9 cellular contexts compared by ENCODE assay signal in the genomic region with DNA sequence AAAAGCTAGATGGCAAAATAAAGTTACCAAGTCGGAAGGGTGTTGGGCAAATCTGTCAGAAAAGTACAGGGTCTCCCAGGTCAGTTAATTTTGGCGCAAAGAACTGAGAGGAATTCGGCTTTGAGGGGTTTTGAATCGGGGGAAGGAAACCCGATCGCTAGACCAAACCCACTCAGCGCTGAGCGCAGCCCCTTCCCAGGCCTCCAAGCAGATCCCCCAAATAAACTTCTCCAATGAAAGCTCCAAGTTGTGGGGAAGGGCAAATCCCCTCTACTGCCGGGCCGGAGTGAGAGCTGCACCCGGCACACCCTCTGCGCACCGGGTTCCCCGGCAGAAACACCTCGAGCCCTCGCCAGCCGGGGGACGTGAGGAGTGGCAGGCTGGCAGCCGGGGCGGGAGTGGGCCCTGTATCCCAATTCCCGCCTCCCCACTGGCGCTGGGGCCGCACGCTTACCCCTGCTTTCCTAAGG. TPM values are rescaled to one million over a fixed set of nuclear protein-coding genes. Genes with fewer than 3 reads are reported as not detected.
A peak's percentile ranks its signal among the peaks of the same experiment; 100 is the strongest.
DNase-seq lines count a peak whose midpoint lies in the region; ATAC-seq and TF ChIP-seq lines count a peak whose summit lies in the region.
"Had no signal": no experiment of that assay in that cellular context is flagged by ENCODE, and none has a peak within 500 bp of the region (broad histone marks: within the 10 kb centered on the region; RNA-seq: fewer than 3 reads in every experiment).

No MANE protein-coding gene starts in this region.

- DNase-seq in NCI-H524 (lab: John Stamatoyannopoulos, UW) (peak; percentile 14 to 56), NCI-H524 treated with DMSO at 0.1 percent for 48 hours (lab: John Stamatoyannopoulos, UW) (no peak), NCI-H82 (lab: John Stamatoyannopoulos, UW) (peak; percentile 76), MCF 10A (ENCODE audit: unreplicated experiment) (peak; percentile 46), lower leg skin (ENCODE audit: low spot score in 2 of 2) (peak in 1 of 2 donors; percentile 86), mesenteric fat pad (ENCODE audit: low spot score) (no peak)

- no TSS peak for BruUV-seq in MCF 10A (replicated peaks; lab: Mats Ljungman, UMichigan)

- no peaks in the 10 kb centered on the region for H3K27me3 Mint-ChIP-seq in MCF 10A (ENCODE audit: insufficient read depth, unreplicated experiment)

- no peak for TF ChIP-seq POLR2A in lower leg skin (IDR thresholded peaks at IDR 0.05)

- POLR2A ChIA-PET in MCF 10A (lab: Yijun Ruan, JAX), result interaction anchor here (0.6 to 1.1 kb wide), 4 partner anchors 12 to 57 kb away, joined by 3 to 5 read pairs (median 4); no protein-coding TSS in a partner anchor

- TF ChIP-seq CTCF in MCF 10A (IDR thresholded peaks at IDR 0.05; ENCODE audit: unreplicated experiment) (no peak), lower leg skin (IDR thresholded peaks at IDR 0.05) (no peak)

- peaks cover 42% of the 10 kb centered on the region for H3K4me1 Mint-ChIP-seq in MCF 10A (ENCODE audit: insufficient read depth, unreplicated experiment)

- no peaks in the 10 kb centered on the region for H3K36me3 ChIP-seq in subcutaneous abdominal adipose tissue (ENCODE audit: control insufficient read depth in 5 of 5, insufficient read depth in 5 of 5, low read length in 5 of 5)
- H3K36me3 ChIP-seq: adrenal gland had no signal

- H3K4me3 ChIP-seq in lower leg skin (ENCODE audit: low read depth, poor library complexity, severe bottlenecking) (peak overlapping the region; percentile 69), subcutaneous abdominal adipose tissue (ENCODE audit: low read depth in 1 of 5, low read length in 5 of 5) (peak overlapping the region in 4 of 5 donors; percentile 75 to 82 (median 76))

- H3K9me3 ChIP-seq in subcutaneous abdominal adipose tissue (ENCODE audit: control insufficient read depth in 5 of 5, low read length in 5 of 5), result no peaks in the 10 kb centered on the region
- H3K9me3 ChIP-seq: adrenal gland had no signal

- ATAC-seq in HG02884 (IDR thresholded peaks at IDR 0.05; ENCODE audit: unreplicated experiment), result peak; percentile 3

- intact Hi-C loops in MCF 10A (cut with micrococcal nuclease) (loop anchor here (1.0 to 5.0 kb wide), 3 partner anchors 87 to 622 kb away; no protein-coding TSS in a partner anchor), lower leg skin (cut with DNase I; ENCODE audit: low total_unique reads) (loop anchor here (10.0 kb wide), 1 partner anchor 260 kb away; no protein-coding TSS in a partner anchor)

- H3K4me1 ChIP-seq in subcutaneous abdominal adipose tissue (ENCODE audit: control insufficient read depth in 5 of 5, insufficient read depth in 5 of 5, low read length in 5 of 5), result peaks cover 2 to 15% (median 11%) of the 10 kb centered on the region in 5 donors

- no peak overlapping the region for H3K27ac ChIP-seq in subcutaneous abdominal adipose tissue (ENCODE audit: low read depth, low read length)
- H3K27ac ChIP-seq: adrenal gland had no signal

- H3K27ac Mint-ChIP-seq in MCF 10A (ENCODE audit: low read depth, unreplicated experiment), result no peak overlapping the region

- peak overlapping the region in 3 of 5 donors; percentile 51 to 68 (median 66) for H3K9ac ChIP-seq in subcutaneous abdominal adipose tissue (ENCODE audit: low read length in 5 of 5)

- no peaks in the 10 kb centered on the region for H3K9me3 Mint-ChIP-seq in MCF 10A (ENCODE audit: unreplicated experiment)

- H3K27me3 ChIP-seq in subcutaneous abdominal adipose tissue (ENCODE audit: control insufficient read depth in 5 of 5, insufficient read depth in 4 of 5, low read length in 5 of 5), result peaks cover 6 to 17% (median 7%) of the 10 kb centered on the region in 5 donors

- 3% methylated on average over 8 of the region's 24 CpGs for WGBS in lower leg skin, 2 donors

- CTCF ChIA-PET in MCF 10A (lab: Yijun Ruan, JAX), result interaction anchor here (1.0 to 2.0 kb wide), 2 partner anchors 15 to 308 kb away, joined by 3 to 6 read pairs; no protein-coding TSS in a partner anchor

- H3K4me3 Mint-ChIP-seq in MCF 10A (ENCODE audit: unreplicated experiment), result peak overlapping the region; percentile 69

- H3K36me3 Mint-ChIP-seq in MCF 10A (ENCODE audit: insufficient read depth, unreplicated experiment), result peaks cover 10% of the 10 kb centered on the region

RNA-seq across cellular contexts. Expression of gene E2F7, which starts 0.4 kb away (rescaled TPM):
- total RNA-seq in MCF 10A (2022), result 23.5 and 34.4 TPM in 2 replicates
- 1 to 10 TPM in 3 of 4 donors, under 1 TPM in 1; 0.71 to 2.0 (median 1.5) TPM for total RNA-seq in lower leg skin
- total RNA-seq in mesenteric fat pad, result 0.22 TPM

Comparison
In these comparisons a context has a peak if more than half of its experiments do, and no peak if none do; other contexts are left out.
1. DNase-seq: peak in NCI-H524 (2 of 2), NCI-H82 (single experiment) and MCF 10A (single experiment); none in NCI-H524 treated with DMSO at 0.1 percent for 48 hours (single experiment) and mesenteric fat pad (single experiment).